ENCODE assay signal across 8 cellular contexts in the genomic region with DNA sequence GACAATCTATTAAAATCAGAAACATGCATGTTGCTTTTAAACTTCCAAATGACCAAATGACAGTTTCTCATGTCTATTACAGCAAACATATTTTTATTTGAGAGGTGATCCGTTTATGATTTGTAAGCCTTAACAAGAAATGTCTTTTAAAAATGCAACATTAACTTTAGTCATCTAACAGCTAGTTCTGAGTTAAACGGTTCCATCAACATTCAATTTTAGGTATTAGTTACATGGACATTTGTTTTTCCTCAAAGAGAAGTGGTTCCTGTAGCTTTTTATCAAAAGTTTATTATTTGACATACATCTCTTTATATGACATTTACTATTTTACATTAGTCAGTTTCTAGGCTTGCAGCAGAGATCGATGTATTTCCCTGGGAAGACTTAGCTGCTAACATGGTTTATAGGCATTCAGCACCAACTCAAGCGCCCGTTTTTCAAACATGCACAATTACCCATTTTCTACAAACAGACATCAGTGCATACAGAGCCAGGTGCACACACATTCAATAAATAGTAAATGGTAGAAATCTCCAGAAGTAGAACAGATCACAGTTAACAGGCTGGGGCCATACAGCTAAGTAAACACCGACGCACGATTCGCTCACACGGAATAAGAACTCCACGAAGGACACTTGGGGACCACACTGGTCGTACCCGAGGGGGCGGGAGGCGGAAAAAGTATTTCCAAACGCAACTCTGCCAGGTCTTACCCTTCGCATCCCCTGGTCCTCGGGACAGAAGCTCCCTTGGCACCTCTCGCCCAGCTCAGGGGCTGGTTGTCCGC.
DNase-seq lines count a peak whose midpoint lies in the region; ATAC-seq and TF ChIP-seq lines count a peak whose summit lies in the region.

No MANE protein-coding gene starts in this region.

- TF ChIP-seq CTCF in brain microvascular endothelial cell (IDR thresholded peaks at IDR 0.05; ENCODE audit: low read depth, low read length, missing control alignments) = no peak

- no peaks in the 10 kb centered on the region for H3K9me3 ChIP-seq in muscle layer of duodenum (ENCODE audit: control insufficient read depth in 1 of 2, low read length in 2 of 2)

- H3K27ac ChIP-seq in brain microvascular endothelial cell (no peak overlapping the region), muscle layer of duodenum (ENCODE audit: low read length) (no peak overlapping the region)

- ATAC-seq in GM18517 (IDR thresholded peaks at IDR 0.05; ENCODE audit: unreplicated experiment) (peak; percentile 11), HG03521 (IDR thresholded peaks at IDR 0.05; ENCODE audit: unreplicated experiment) (peak; percentile 17), HG02571 (IDR thresholded peaks at IDR 0.05; ENCODE audit: unreplicated experiment) (no peak), HG02642 (IDR thresholded peaks at IDR 0.05; ENCODE audit: poor library complexity, unreplicated experiment) (no peak), GM21576 (IDR thresholded peaks at IDR 0.05; ENCODE audit: unreplicated experiment) (no peak)

- no peaks in the 10 kb centered on the region for H3K36me3 ChIP-seq in brain microvascular endothelial cell (replicated peaks)
- H3K36me3 ChIP-seq in muscle layer of duodenum (ENCODE audit: control insufficient read depth in 1 of 2, insufficient read depth in 2 of 2, low read length in 2 of 2) = no peaks in the 10 kb centered on the region

- H3K27me3 ChIP-seq in brain microvascular endothelial cell (replicated peaks) = no peaks in the 10 kb centered on the region
- H3K27me3 ChIP-seq in muscle layer of duodenum (ENCODE audit: low read depth, low read length) = peaks cover 11% of the 10 kb centered on the region

- H3K4me3 ChIP-seq in brain microvascular endothelial cell (ENCODE audit: low read depth, low read length) = peak overlapping the region; percentile 59
- peak overlapping the region; percentile 74 to 90 for H3K4me3 ChIP-seq in muscle layer of duodenum (ENCODE audit: low read depth in 1 of 2, low read length in 2 of 2)

- peaks cover 0 to 25% of the 10 kb centered on the region in 2 donors for H3K4me1 ChIP-seq in muscle layer of duodenum (ENCODE audit: control insufficient read depth in 1 of 2, insufficient read depth in 2 of 2, low read length in 2 of 2)

- in situ Hi-C loops in brain microvascular endothelial cell (cut with HindIII; ENCODE audit: low pct_ligation_motif_present, low sequenced_read_pairs) = no loop called here

- no peak for DNase-seq in brain microvascular endothelial cell
- no peak for DNase-seq in central memory CD4-positive, alpha-beta T cell

Comparison
In these comparisons a context has a peak if more than half of its experiments do, and no peak if none do; other contexts are left out.
1. ATAC-seq: peak in GM18517 (single experiment) and HG03521 (single experiment); none in HG02571 (single experiment), HG02642 (single experiment) and GM21576 (single experiment).